26 cellular contexts compared by ENCODE assay signal in the genomic region with DNA sequence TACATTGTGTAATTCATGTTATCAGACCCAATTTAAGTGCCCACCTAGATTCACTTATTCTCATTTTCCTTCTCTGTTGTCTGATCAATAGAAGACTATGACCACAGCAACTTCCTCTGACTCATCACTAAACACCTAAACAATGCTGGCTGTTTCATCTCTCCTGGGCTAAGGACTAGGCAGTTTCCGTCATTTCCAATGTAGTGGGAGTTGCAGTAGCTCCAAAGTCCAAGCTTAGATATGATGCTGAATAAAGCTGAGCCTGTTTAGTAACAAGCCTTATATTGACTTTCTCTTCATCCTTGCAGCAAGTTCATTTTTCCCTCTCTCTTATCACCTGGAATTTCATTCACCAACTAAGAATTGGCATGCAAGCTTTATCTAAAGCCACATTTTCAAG. TPM values are rescaled to one million over a fixed set of nuclear protein-coding genes. Genes with fewer than 3 reads are reported as not detected.
A peak's percentile ranks its signal among the peaks of the same experiment; 100 is the strongest.
DNase-seq lines count a peak whose midpoint lies in the region; ATAC-seq and TF ChIP-seq lines count a peak whose summit lies in the region.
"Had no signal": no experiment of that assay in that cellular context is flagged by ENCODE, and none has a peak within 500 bp of the region (broad histone marks: within the 10 kb centered on the region; RNA-seq: fewer than 3 reads in every experiment).

No MANE protein-coding gene starts in this region.

- H4K20me1 ChIP-seq in IMR-90 (ENCODE audit: insufficient read depth, low read length): no peaks in the 10 kb centered on the region

- in situ Hi-C loops in IMR-90 (cut with MboI; ENCODE audit: low sequenced_read_pairs): no loop called here

- H2BK15ac ChIP-seq in IMR-90 (ENCODE audit: low read depth, low read length): no peak overlapping the region

- POLR2A ChIA-PET in IMR-90 (lab: Charles Lee; ENCODE audit: unreplicated experiment): no interaction called here

- no peak overlapping the region for H2AFZ ChIP-seq in IMR-90 (replicated peaks; ENCODE audit: low read length, poor library complexity)
- H2AFZ ChIP-seq: GM23248 had no signal

- H4K8ac ChIP-seq in IMR-90 (ENCODE audit: low read depth in 2 of 2, low read length in 2 of 2): no peak overlapping the region

- peaks cover 3% of the 10 kb centered on the region; the same call in 1 of the 2 replicates for H3K4me1 ChIP-seq in IMR-90 (ENCODE audit: control insufficient read depth, insufficient read depth, low read length)
- H3K4me1 ChIP-seq: pancreas, right atrium auricular region, spleen had no signal

- H2AK5ac ChIP-seq in IMR-90 (ENCODE audit: low read depth, low read length): no peak overlapping the region

- dilution Hi-C loops in IMR-90 (cut with HindIII; ENCODE audit: low sequenced_read_pairs, unreplicated experiment): no loop called here

- no peak overlapping the region for H3K56ac ChIP-seq in IMR-90 (ENCODE audit: extremely low read depth, insufficient read depth, low read length)

- no peak overlapping the region; the same call in 1 of the 2 replicates for H3K14ac ChIP-seq in IMR-90 (replicated peaks; ENCODE audit: low read depth, low read length)

- no peak overlapping the region for H3K4me2 ChIP-seq in IMR-90 (ENCODE audit: low read depth, low read length)

- intact Hi-C loops in IMR-90 (cut with micrococcal nuclease): loop anchor here (10.0 kb wide), 1 partner anchor 451 kb away; no protein-coding TSS in a partner anchor

- H2BK20ac ChIP-seq in IMR-90 (ENCODE audit: low read depth, low read length): no peak overlapping the region; the same call in 1 of the 2 replicates

- no peak overlapping the region for H2BK120ac ChIP-seq in IMR-90 (ENCODE audit: low read depth, low read length)

- WGBS in IMR-90 (ENCODE audit: extremely low coverage in 2 of 2, insufficient read length in 1 of 2), 2 experiments: no CpG with 5 or more reads among the region's 1 CpG

- no peak overlapping the region for H4K5ac ChIP-seq in IMR-90 (ENCODE audit: low read depth, low read length)

- TF ChIP-seq CTCF in IMR-90 (conservative IDR thresholded peaks at IDR 0.05; ENCODE audit: low read depth, low read length): no peak
- TF ChIP-seq CTCF in cardiac fibroblast (IDR thresholded peaks at IDR 0.05; ENCODE audit: low read depth, low read length): no peak

- H3K4me3 ChIP-seq in IMR-90 (ENCODE audit: insufficient read depth, low read depth, low read length) (no peak overlapping the region), cardiac fibroblast (replicated peaks in 1 of 2; ENCODE audit: low read depth in 2 of 2, low read length in 2 of 2) (no peak overlapping the region)
- H3K4me3 ChIP-seq: GM23248, lung, pancreas, right atrium auricular region, spleen had no signal

- TF ChIP-seq RAD21 in IMR-90 (IDR thresholded peaks at IDR 0.05; ENCODE audit: low read length): no peak

- no peak overlapping the region for H2BK5ac ChIP-seq in IMR-90 (ENCODE audit: low read depth, low read length, poor library complexity, severe bottlenecking)

- no peak overlapping the region for H2AK9ac ChIP-seq in IMR-90 (replicated peaks; ENCODE audit: low read depth, low read length, poor library complexity)

- CTCF ChIA-PET in IMR-90 (lab: Yijun Ruan, JAX): no interaction called here

- H3K4ac ChIP-seq in IMR-90 (ENCODE audit: low read depth, low read length): no peak overlapping the region

- BruUV-seq in IMR-90 (replicated peaks; lab: Mats Ljungman, UMichigan): no TSS peak

- H4K91ac ChIP-seq in IMR-90 (ENCODE audit: insufficient read depth, low read depth, low read length): no peak overlapping the region

- H3K9me3 ChIP-seq in IMR-90 (ENCODE audit: control insufficient read depth, insufficient read depth, low read length): no peaks in the 10 kb centered on the region
- H3K9me3 ChIP-seq: pancreas, right atrium auricular region had no signal

- H3K79me1 ChIP-seq in IMR-90 (ENCODE audit: low read depth in 1 of 2, low read length in 2 of 2): no peaks in the 10 kb centered on the region

- H3K27me3 ChIP-seq in IMR-90 (ENCODE audit: control insufficient read depth, insufficient read depth, low read length): no peaks in the 10 kb centered on the region
- H3K27me3 ChIP-seq: pancreas, right atrium auricular region, spleen had no signal

- H3K18ac ChIP-seq in IMR-90 (ENCODE audit: low read depth, low read length): no peak overlapping the region

- no peaks in the 10 kb centered on the region for H3K9me1 ChIP-seq in IMR-90 (ENCODE audit: insufficient read depth, low read length)

- TF ChIP-seq POLR2A in IMR-90 (IDR thresholded peaks at IDR 0.05; ENCODE audit: low read depth, low read length) (no peak), erythroblast (IDR thresholded peaks at IDR 0.05; ENCODE audit: low read length) (no peak)

- no peak overlapping the region for H3K9ac ChIP-seq in IMR-90 (ENCODE audit: low read depth, low read length)
- H3K9ac ChIP-seq: GM23248 had no signal

- H3K23ac ChIP-seq in IMR-90 (ENCODE audit: low read depth, low read length): no peak overlapping the region; the same call in 1 of the 2 replicates

- no peak overlapping the region for H3K27ac ChIP-seq in IMR-90 (ENCODE audit: insufficient read depth, low read length)
- H3K27ac ChIP-seq: GM23248, pancreas, right atrium auricular region, spleen had no signal

- DNase-seq in HCEC 1CT (peak; percentile 8), IMR-90 (peak; percentile 13), cardiac fibroblast (ENCODE audit: low read depth in 2 of 2) (peak; percentile 21 to 87), mucosa of gallbladder (ENCODE audit: low spot score) (peak; percentile 69), T-helper 1 cell (no peak), erythroblast (lab: John Stamatoyannopoulos, UW) (no peak), germinal center (ENCODE audit: low spot score) (no peak)
- DNase-seq: activated CD4-positive, alpha-beta memory T cell treated with anti-CD3 and anti-CD28 coated beads, Interleukin-2, amount 10 ng/mL, durations not matched to agents 7 days and 5 days; activated CD4-positive, alpha-beta T cell treated with anti-CD3 and anti-CD28 coated beads for 1 hour; anterior cingulate cortex; central memory CD4-positive, alpha-beta T cell; dermis blood vessel endothelial cell; glutamatergic neuron; GM23248; kidney glomerular epithelial cell; NCI-H1436; NCI-H345; NCI-H774; pancreas; spleen; stimulated activated CD4-positive, alpha-beta T cell treated with anti-CD3 and anti-CD28 coated beads, Interleukin-4, amount 100 ng/mL, for 1 hour; T-helper 17 cell; trophoblast cell had no signal

- H3K36me3 ChIP-seq in IMR-90 (ENCODE audit: control insufficient read depth, insufficient read depth, low read length): no peaks in the 10 kb centered on the region
- H3K36me3 ChIP-seq: pancreas, right atrium auricular region, spleen had no signal

- no peak for ATAC-seq in IMR-90 (ENCODE audit: low read depth)
- ATAC-seq: activated naive CD4-positive, alpha-beta T cell treated with anti-CD3 and anti-CD28 coated beads, Interleukin-2, amount 50 U/mL, for 72 hours; pancreas; T-helper 17 cell had no signal

TF ChIP-seq in IMR-90, 13 proteins besides CTCF, POLR2A, EP300 and RAD21:
- TF ChIP-seq SMC3 (IDR thresholded peaks at IDR 0.05; ENCODE audit: low read depth, low read length): no peak
- no peak for TF ChIP-seq RFX5 (IDR thresholded peaks at IDR 0.05; ENCODE audit: low read depth, low read length)
- TF ChIP-seq BHLHE40 (IDR thresholded peaks at IDR 0.05; ENCODE audit: low read depth, low read length): no peak
- TF ChIP-seq NFE2L2 (IDR thresholded peaks at IDR 0.05; ENCODE audit: low read depth, low read length): no peak
- TF ChIP-seq MAZ (IDR thresholded peaks at IDR 0.05; ENCODE audit: borderline replicate concordance, low read depth, low read length): no peak
- TF ChIP-seq USF2 (IDR thresholded peaks at IDR 0.05; ENCODE audit: low read depth, low read length): no peak
- TF ChIP-seq CHD1 (IDR thresholded peaks at IDR 0.05; ENCODE audit: low read depth, low read length): no peak
- TF ChIP-seq RCOR1 (IDR thresholded peaks at IDR 0.05; ENCODE audit: insufficient replicate concordance, low read length): no peak
- no peak for TF ChIP-seq MAFK (IDR thresholded peaks at IDR 0.05; ENCODE audit: low read depth, low read length)
- TF ChIP-seq, protein P1, sequence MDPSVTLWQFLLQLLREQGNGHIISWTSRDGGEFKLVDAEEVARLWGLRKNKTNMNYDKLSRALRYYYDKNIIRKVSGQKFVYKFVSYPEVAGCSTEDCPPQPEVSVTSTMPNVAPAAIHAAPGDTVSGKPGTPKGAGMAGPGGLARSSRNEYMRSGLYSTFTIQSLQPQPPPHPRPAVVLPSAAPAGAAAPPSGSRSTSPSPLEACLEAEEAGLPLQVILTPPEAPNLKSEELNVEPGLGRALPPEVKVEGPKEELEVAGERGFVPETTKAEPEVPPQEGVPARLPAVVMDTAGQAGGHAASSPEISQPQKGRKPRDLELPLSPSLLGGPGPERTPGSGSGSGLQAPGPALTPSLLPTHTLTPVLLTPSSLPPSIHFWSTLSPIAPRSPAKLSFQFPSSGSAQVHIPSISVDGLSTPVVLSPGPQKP (IDR thresholded peaks at IDR 0.05; ENCODE audit: borderline replicate concordance, low read depth, low read length): no peak
- no peak for TF ChIP-seq CEBPB (IDR thresholded peaks at IDR 0.05; ENCODE audit: low read depth, low read length)
- no peak for TF ChIP-seq MXI1 (IDR thresholded peaks at IDR 0.05; ENCODE audit: borderline replicate concordance, low read depth, low read length)
- no peak for TF ChIP-seq FOS (IDR thresholded peaks at IDR 0.05; ENCODE audit: low read depth, low read length)

RNA-seq across cellular contexts. Expression of gene PCDH9, which starts 53.5 kb away (rescaled TPM):
- 7.8 and 10.2 TPM in 2 replicates for total RNA-seq in IMR-90 (2012; rRNA removed)
- 2.2 and 2.4 TPM in 2 replicates for polyA plus RNA-seq in IMR-90 (2012; rRNA removed)
- 0.55 and 0.90 TPM in 2 replicates for polyA plus RNA-seq in IMR-90 (2012; cell fraction: cytosol; rRNA removed)
- 0.29 and 1.2 TPM in 2 replicates for polyA plus RNA-seq in IMR-90 (2012; cell fraction: nucleus; rRNA removed; ENCODE audit: low replicate concordance)
- total RNA-seq in mucosa of gallbladder: 9.0 TPM

Comparison
In these comparisons a context has a peak if more than half of its experiments do, and no peak if none do; other contexts are left out.
1. DNase-seq: peak in HCEC 1CT (single experiment), IMR-90 (single experiment), cardiac fibroblast (2 of 2) and mucosa of gallbladder (single experiment); none in T-helper 1 cell (0 of 5), erythroblast (0 of 2) and germinal center (single experiment).